1 cellular context compared by ENCODE assay signal in the genomic region with DNA sequence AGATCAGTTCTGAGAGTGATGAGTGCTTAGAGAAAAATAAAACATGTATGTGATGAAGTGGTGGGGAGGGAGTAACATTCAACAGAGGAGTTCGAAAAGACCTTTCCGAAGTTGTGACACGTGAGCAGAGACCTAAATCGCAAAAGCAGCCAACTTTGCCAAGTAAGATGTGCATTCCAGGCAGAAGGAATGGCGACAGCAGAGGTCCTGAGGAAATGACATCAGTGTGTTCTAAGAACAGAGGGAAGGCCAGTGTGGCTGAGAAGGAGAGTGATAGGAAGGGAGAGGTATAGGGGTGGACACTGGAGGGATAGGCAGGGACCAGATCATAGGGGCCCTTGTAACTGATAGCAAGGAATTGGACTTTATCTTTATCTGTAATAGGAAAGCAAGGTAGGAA.
TF ChIP-seq lines count a peak whose summit lies in the region.

No MANE protein-coding gene starts in this region.

TF ChIP-seq in GM23338, 12 proteins besides CTCF, POLR2A, EP300 and RAD21 (continued from another document):
- TF ChIP-seq, protein P1, sequence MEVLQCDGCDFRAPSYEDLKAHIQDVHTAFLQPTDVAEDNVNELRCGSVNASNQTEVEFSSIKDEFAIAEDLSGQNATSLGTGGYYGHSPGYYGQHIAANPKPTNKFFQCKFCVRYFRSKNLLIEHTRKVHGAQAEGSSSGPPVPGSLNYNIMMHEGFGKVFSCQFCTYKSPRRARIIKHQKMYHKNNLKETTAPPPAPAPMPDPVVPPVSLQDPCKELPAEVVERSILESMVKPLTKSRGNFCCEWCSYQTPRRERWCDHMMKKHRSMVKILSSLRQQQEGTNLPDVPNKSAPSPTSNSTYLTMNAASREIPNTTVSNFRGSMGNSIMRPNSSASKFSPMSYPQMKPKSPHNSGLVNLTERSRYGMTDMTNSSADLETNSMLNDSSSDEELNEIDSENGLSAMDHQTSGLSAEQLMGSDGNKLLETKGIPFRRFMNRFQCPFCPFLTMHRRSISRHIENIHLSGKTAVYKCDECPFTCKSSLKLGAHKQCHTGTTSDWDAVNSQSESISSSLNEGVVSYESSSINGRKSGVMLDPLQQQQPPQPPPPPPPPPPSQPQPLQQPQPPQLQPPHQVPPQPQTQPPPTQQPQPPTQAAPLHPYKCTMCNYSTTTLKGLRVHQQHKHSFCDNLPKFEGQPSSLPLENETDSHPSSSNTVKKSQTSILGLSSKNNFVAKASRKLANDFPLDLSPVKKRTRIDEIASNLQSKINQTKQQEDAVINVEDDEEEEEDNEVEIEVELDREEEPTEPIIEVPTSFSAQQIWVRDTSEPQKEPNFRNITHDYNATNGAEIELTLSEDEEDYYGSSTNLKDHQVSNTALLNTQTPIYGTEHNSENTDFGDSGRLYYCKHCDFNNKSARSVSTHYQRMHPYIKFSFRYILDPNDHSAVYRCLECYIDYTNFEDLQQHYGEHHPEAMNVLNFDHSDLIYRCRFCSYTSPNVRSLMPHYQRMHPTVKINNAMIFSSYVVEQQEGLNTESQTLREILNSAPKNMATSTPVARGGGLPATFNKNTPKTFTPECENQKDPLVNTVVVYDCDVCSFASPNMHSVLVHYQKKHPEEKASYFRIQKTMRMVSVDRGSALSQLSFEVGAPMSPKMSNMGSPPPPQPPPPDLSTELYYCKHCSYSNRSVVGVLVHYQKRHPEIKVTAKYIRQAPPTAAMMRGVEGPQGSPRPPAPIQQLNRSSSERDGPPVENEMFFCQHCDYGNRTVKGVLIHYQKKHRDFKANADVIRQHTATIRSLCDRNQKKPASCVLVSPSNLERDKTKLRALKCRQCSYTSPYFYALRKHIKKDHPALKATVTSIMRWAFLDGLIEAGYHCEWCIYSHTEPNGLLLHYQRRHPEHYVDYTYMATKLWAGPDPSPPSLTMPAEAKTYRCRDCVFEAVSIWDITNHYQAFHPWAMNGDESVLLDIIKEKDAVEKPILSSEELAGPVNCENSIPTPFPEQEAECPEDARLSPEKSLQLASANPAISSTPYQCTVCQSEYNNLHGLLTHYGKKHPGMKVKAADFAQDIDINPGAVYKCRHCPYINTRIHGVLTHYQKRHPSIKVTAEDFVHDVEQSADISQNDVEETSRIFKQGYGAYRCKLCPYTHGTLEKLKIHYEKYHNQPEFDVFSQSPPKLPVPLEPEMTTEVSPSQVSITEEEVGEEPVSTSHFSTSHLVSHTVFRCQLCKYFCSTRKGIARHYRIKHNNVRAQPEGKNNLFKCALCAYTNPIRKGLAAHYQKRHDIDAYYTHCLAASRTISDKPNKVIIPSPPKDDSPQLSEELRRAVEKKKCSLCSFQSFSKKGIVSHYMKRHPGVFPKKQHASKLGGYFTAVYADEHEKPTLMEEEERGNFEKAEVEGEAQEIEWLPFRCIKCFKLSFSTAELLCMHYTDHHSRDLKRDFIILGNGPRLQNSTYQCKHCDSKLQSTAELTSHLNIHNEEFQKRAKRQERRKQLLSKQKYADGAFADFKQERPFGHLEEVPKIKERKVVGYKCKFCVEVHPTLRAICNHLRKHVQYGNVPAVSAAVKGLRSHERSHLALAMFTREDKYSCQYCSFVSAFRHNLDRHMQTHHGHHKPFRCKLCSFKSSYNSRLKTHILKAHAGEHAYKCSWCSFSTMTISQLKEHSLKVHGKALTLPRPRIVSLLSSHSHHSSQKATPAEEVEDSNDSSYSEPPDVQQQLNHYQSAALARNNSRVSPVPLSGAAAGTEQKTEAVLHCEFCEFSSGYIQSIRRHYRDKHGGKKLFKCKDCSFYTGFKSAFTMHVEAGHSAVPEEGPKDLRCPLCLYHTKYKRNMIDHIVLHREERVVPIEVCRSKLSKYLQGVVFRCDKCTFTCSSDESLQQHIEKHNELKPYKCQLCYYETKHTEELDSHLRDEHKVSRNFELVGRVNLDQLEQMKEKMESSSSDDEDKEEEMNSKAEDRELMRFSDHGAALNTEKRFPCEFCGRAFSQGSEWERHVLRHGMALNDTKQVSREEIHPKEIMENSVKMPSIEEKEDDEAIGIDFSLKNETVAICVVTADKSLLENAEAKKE (CRISPR knock-in tag; IDR thresholded peaks at IDR 0.05) = no peak
- TF ChIP-seq ZNF114 (CRISPR knock-in tag; IDR thresholded peaks at IDR 0.05) (no peak), EZH2phosphoT487 (IDR thresholded peaks at IDR 0.05; ENCODE audit: unreplicated experiment) (no peak), NANOG (IDR thresholded peaks at IDR 0.05; ENCODE audit: borderline replicate concordance) (no peak), CREB1 (CRISPR knock-in tag; IDR thresholded peaks at IDR 0.05; ENCODE audit: low read depth) (no peak), POLR2AphosphoS5 (IDR thresholded peaks at IDR 0.05; ENCODE audit: low read depth) (no peak)
